10 cellular contexts compared by ENCODE assay signal in genomic region chr13:30346789-30347167, GRCh38. TPM values are rescaled to one million over a fixed set of nuclear protein-coding genes. Genes with fewer than 3 reads are reported as not detected.
DNase-seq lines count a peak whose midpoint lies in the region; ATAC-seq and TF ChIP-seq lines count a peak whose summit lies in the region.
"Had no signal": no experiment of that assay in that cellular context is flagged by ENCODE, and none has a peak within 500 bp of the region (broad histone marks: within the 10 kb centered on the region; RNA-seq: fewer than 3 reads in every experiment).

No MANE protein-coding gene starts in this region.

- CTCF ChIA-PET in T-cell (lab: Charles Lee) = interaction anchor here (0.7 to 1.9 kb wide), 3 partner anchors 28 to 156 kb away, joined by 3 to 5 read pairs (median 4); no protein-coding TSS in a partner anchor

- no peak overlapping the region for H3K4me2 ChIP-seq in GM23338

- H3K27me3 ChIP-seq in GM23338 (ENCODE audit: insufficient read depth) (no peaks in the 10 kb centered on the region), sigmoid colon (no peaks in the 10 kb centered on the region), right cardiac atrium (ENCODE audit: control insufficient read depth, insufficient read depth) (no peaks in the 10 kb centered on the region)

- ATAC-seq in GM23338 (no peak), T-cell (replicated peaks in 1 of 4) (peak; percentile 56 to 66 (median 62)), right cardiac atrium (no peak)

- peak overlapping the region; percentile 50 for H3K4me3 Mint-ChIP-seq in activated CD4-positive, alpha-beta T cell treated with anti-CD3 and anti-CD28 coated beads, Interleukin-2, amount 10 ng/mL, durations not matched to agents 24 days and 14 days
- H3K4me3 Mint-ChIP-seq in GM23338 = no peak overlapping the region
- H3K4me3 Mint-ChIP-seq in T-cell = peak overlapping the region; percentile 45 to 64 (median 60)

- peaks cover 6% of the 10 kb centered on the region for H3K9me3 Mint-ChIP-seq in activated CD4-positive, alpha-beta T cell treated with anti-CD3 and anti-CD28 coated beads, Interleukin-2, amount 10 ng/mL, durations not matched to agents 24 days and 14 days
- H3K9me3 Mint-ChIP-seq in GM23338 (no peaks in the 10 kb centered on the region; the same call in 2 of the 3 replicates), T-cell (no peaks in the 10 kb centered on the region)

- no peaks in the 10 kb centered on the region for H3F3A ChIP-seq in GM23338 (replicated peaks; ENCODE audit: low read depth)

- no peak for TF ChIP-seq POLR2A in sigmoid colon (IDR thresholded peaks at IDR 0.05)

- POLR2A ChIA-PET in T-cell (lab: Charles Lee) = interaction anchor here in 1 of 2 donors (0.9 kb wide), 1 partner anchor 24 kb away, joined by 3 read pairs; no protein-coding TSS in a partner anchor

- H3K36me3 ChIP-seq in GM23338 (ENCODE audit: insufficient read depth) (no peaks in the 10 kb centered on the region), sigmoid colon (no peaks in the 10 kb centered on the region)

- peaks cover 33% of the 10 kb centered on the region for H3K4me1 Mint-ChIP-seq in activated CD4-positive, alpha-beta T cell treated with anti-CD3 and anti-CD28 coated beads, Interleukin-2, amount 10 ng/mL, durations not matched to agents 24 days and 14 days
- no peaks in the 10 kb centered on the region for H3K4me1 Mint-ChIP-seq in GM23338
- peaks cover 42 to 53% (median 44%) of the 10 kb centered on the region in 3 donors for H3K4me1 Mint-ChIP-seq in T-cell

- H3K4me1 ChIP-seq in GM23338 (ENCODE audit: insufficient read depth) (no peaks in the 10 kb centered on the region), sigmoid colon (peaks cover 0 to 19% (median 14%) of the 10 kb centered on the region in 4 donors), right cardiac atrium (ENCODE audit: control insufficient read depth, insufficient read depth, low read length) (no peaks in the 10 kb centered on the region)

- no peaks in the 10 kb centered on the region for H4K20me1 ChIP-seq in GM23338 (replicated peaks; ENCODE audit: insufficient read depth)

- no peaks in the 10 kb centered on the region for H3K9me3 ChIP-seq in sigmoid colon
- no peaks in the 10 kb centered on the region for H3K9me3 ChIP-seq in right cardiac atrium (ENCODE audit: control insufficient read depth, low read length)

- H3K36me3 Mint-ChIP-seq in activated CD4-positive, alpha-beta T cell treated with anti-CD3 and anti-CD28 coated beads, Interleukin-2, amount 10 ng/mL, durations not matched to agents 24 days and 14 days (ENCODE audit: low read depth) = peaks cover 44% of the 10 kb centered on the region
- H3K36me3 Mint-ChIP-seq in GM23338 (ENCODE audit: low read depth) (no peaks in the 10 kb centered on the region), T-cell (peaks cover 20% of the 10 kb centered on the region)

- H3K27ac ChIP-seq in GM23338 (ENCODE audit: low read depth) = no peak overlapping the region
- H3K27ac ChIP-seq in sigmoid colon = peak overlapping the region in 3 of 4 donors; percentile 34 to 61 (median 58)
- H3K27ac ChIP-seq in right cardiac atrium (ENCODE audit: low read length) = no peak overlapping the region

- H2AFZ ChIP-seq in GM23338 = peak overlapping the region; percentile 66; the same call in 1 of the 2 replicates

- peak; percentile 69 for DNase-seq in activated CD4-positive, alpha-beta T cell treated with anti-CD3 and anti-CD28 coated beads, Interleukin-2, amount 10 ng/mL, durations not matched to agents 24 days and 14 days
- DNase-seq in activated CD4-positive, alpha-beta T cell treated with anti-CD3 and anti-CD28 coated beads for 1 hour = no peak
- DNase-seq in GM23338 (ENCODE audit: low spot score) (no peak), T-cell (no peak), sigmoid colon (no peak), right cardiac atrium (no peak), activated gamma-delta T cell (lab: John Stamatoyannopoulos, UW) (no peak), nucleus accumbens (lab: John Stamatoyannopoulos, UW) (no peak)
- DNase-seq: mesendoderm, NCI-H1417 treated with DMSO at 0.1 percent for 48 hours had no signal

- no peak for TF ChIP-seq CTCF in GM23338 (conservative IDR thresholded peaks at IDR 0.05; ENCODE audit: low read depth in 2 of 2)
- TF ChIP-seq CTCF in sigmoid colon (IDR thresholded peaks at IDR 0.05) = no peak

- TF ChIP-seq EP300 in sigmoid colon (IDR thresholded peaks at IDR 0.05) = no peak

- intact Hi-C loops in activated CD4-positive, alpha-beta T cell treated with anti-CD3 and anti-CD28 coated beads, Interleukin-2, amount 10 ng/mL, durations not matched to agents 24 days and 14 days (cut with micrococcal nuclease) = loop anchor here (2.0 kb wide), 1 partner anchor 30 kb away; no protein-coding TSS in a partner anchor
- intact Hi-C loops in sigmoid colon (cut with DNase I) = no loop called here
- intact Hi-C loops in right cardiac atrium (cut with DNase I) = no loop called here

- H3K27me3 Mint-ChIP-seq in activated CD4-positive, alpha-beta T cell treated with anti-CD3 and anti-CD28 coated beads, Interleukin-2, amount 10 ng/mL, durations not matched to agents 24 days and 14 days = no peaks in the 10 kb centered on the region
- H3K27me3 Mint-ChIP-seq in GM23338 (ENCODE audit: insufficient read depth, low read depth, poor library complexity) = no peaks in the 10 kb centered on the region
- no peaks in the 10 kb centered on the region for H3K27me3 Mint-ChIP-seq in T-cell

- H3K9me2 ChIP-seq in GM23338 (ENCODE audit: insufficient read depth) = no peaks in the 10 kb centered on the region

- H3K4me3 ChIP-seq in GM23338 (no peak overlapping the region), sigmoid colon (no peak overlapping the region), right cardiac atrium (ENCODE audit: low read length) (no peak overlapping the region)

- 65 to 81% methylated on average over 4 of the region's 4 CpGs for WGBS in sigmoid colon, 2 donors
- 86% methylated on average over 4 of the region's 4 CpGs for WGBS in right cardiac atrium

- no peaks in the 10 kb centered on the region for H3K79me2 ChIP-seq in GM23338 (replicated peaks; ENCODE audit: insufficient read depth)

- H3K27ac Mint-ChIP-seq in activated CD4-positive, alpha-beta T cell treated with anti-CD3 and anti-CD28 coated beads, Interleukin-2, amount 10 ng/mL, durations not matched to agents 24 days and 14 days = peak overlapping the region; percentile 38
- H3K27ac Mint-ChIP-seq in GM23338 = no peak overlapping the region
- peak overlapping the region; percentile 56 to 76 for H3K27ac Mint-ChIP-seq in T-cell

TF ChIP-seq in GM23338, 12 proteins besides CTCF, POLR2A, EP300 and RAD21:
- no peak for TF ChIP-seq ZNF114 (CRISPR knock-in tag; IDR thresholded peaks at IDR 0.05)
- no peak for TF ChIP-seq CREB1 (CRISPR knock-in tag; IDR thresholded peaks at IDR 0.05; ENCODE audit: low read depth)
- TF ChIP-seq POLR2AphosphoS5 (IDR thresholded peaks at IDR 0.05; ENCODE audit: low read depth) = no peak
- TF ChIP-seq ZNF331 (CRISPR knock-in tag; IDR thresholded peaks at IDR 0.05; ENCODE audit: low read depth) = no peak
- TF ChIP-seq STAT1 (IDR thresholded peaks at IDR 0.05; ENCODE audit: unreplicated experiment) = no peak
TF ChIP-seq in GM23338: peak in this region for 0.

RNA-seq across cellular contexts. Expression of gene KATNAL1, which starts 39.4 kb away (rescaled TPM):
- 7.5 and 9.0 TPM in 2 replicates for total RNA-seq in activated CD4-positive, alpha-beta T cell treated with anti-CD3 and anti-CD28 coated beads, Interleukin-2, amount 10 ng/mL, durations not matched to agents 24 days and 14 days
- total RNA-seq in GM23338 (2014; rRNA removed; shearing (Covaris generic)) = 11.5 and 14.3 TPM in 2 replicates
- 6.0 and 6.1 TPM in 2 replicates for polyA plus RNA-seq in GM23338 (2016; fragmentation: Nextera tagmentation; extraction: Ambion mirVana)
- total RNA-seq in T-cell = 10 to 100 TPM in 1 of 5 donors, 1 to 10 TPM in 4; 4.0 to 13.8 (median 7.3) TPM
- 10 to 100 TPM; 31.9 to 51.2 (median 45.5) TPM for total RNA-seq in sigmoid colon
- polyA plus RNA-seq in sigmoid colon = 1 to 10 TPM in 2 of 3 donors, under 1 TPM in 1; 0.92 to 2.8 (median 1.8) TPM
- total RNA-seq in right cardiac atrium = 10 to 100 TPM; 48.3 to 53.5 (median 50.6) TPM
- polyA plus RNA-seq in right cardiac atrium = 8.1 TPM

Comparison
In these comparisons a context has a peak if more than half of its experiments do, and no peak if none do; other contexts are left out.
1. ATAC-seq: peak in T-cell (4 of 4); none in GM23338 (single experiment) and right cardiac atrium (0 of 2).
2. H3K27ac ChIP-seq: peak in sigmoid colon (3 of 4); none in GM23338 (single experiment) and right cardiac atrium (single experiment).